Comparison of ENCODE assay signal across 18 cellular contexts in genomic region chr2:234451242-234451641, GRCh38. TPM values are rescaled to one million over a fixed set of nuclear protein-coding genes. Genes with fewer than 3 reads are reported as not detected.
DNase-seq lines count a peak whose midpoint lies in the region; ATAC-seq, FAIRE-seq and TF ChIP-seq lines count a peak whose summit lies in the region.
"Had no signal": no experiment of that assay in that cellular context is flagged by ENCODE, and none has a peak within 500 bp of the region (broad histone marks: within the 10 kb centered on the region; RNA-seq: fewer than 3 reads in every experiment).

No MANE protein-coding gene starts in this region.

- no peak for ATAC-seq in activated CD4-positive, alpha-beta T cell treated with anti-CD3 and anti-CD28 coated beads for 36 hours
- no peak for ATAC-seq in naive thymus-derived CD4-positive, alpha-beta T cell
- ATAC-seq in GM18498 (IDR thresholded peaks at IDR 0.05; ENCODE audit: unreplicated experiment) = no peak
- ATAC-seq: stimulated activated naive B cell treated with anti-CD40 and anti-IgM and Interleukin-4, amounts not matched to agents 10 μg/mL and 1 μg/mL and 100 μg/mL, for 72 hours had no signal

- H3K27me3 Mint-ChIP-seq in activated CD4-positive, alpha-beta T cell treated with anti-CD3 and anti-CD28 coated beads for 36 hours = no peaks in the 10 kb centered on the region
- H3K27me3 Mint-ChIP-seq in IgD-negative memory B cell (no peaks in the 10 kb centered on the region), astrocyte (ENCODE audit: low read depth, unreplicated experiment) (no peaks in the 10 kb centered on the region)
- H3K27me3 Mint-ChIP-seq in naive thymus-derived CD4-positive, alpha-beta T cell = no peaks in the 10 kb centered on the region
- H3K27me3 Mint-ChIP-seq: dendritic cell treated with granulocyte-macrophage colony-stimulating factor and Interleukin-4, amounts not matched to agents 40 ng/mL and 50 ng/mL, for 4 days; stimulated activated naive B cell treated with anti-CD40 and anti-IgM and Interleukin-4, amounts not matched to agents 10 μg/mL and 1 μg/mL and 100 μg/mL, for 72 hours had no signal

- peak overlapping the region; percentile 93 for H3K27ac Mint-ChIP-seq in activated CD4-positive, alpha-beta T cell treated with anti-CD3 and anti-CD28 coated beads for 36 hours
- H3K27ac Mint-ChIP-seq in IgD-negative memory B cell (peak overlapping the region in 2 of 3 donors; percentile 13 to 33), astrocyte (ENCODE audit: unreplicated experiment) (peak overlapping the region; percentile 99)
- H3K27ac Mint-ChIP-seq in naive thymus-derived CD4-positive, alpha-beta T cell = peak overlapping the region; percentile 90 to 100 (median 96)
- H3K27ac Mint-ChIP-seq: stimulated activated naive B cell treated with anti-CD40 and anti-IgM and Interleukin-4, amounts not matched to agents 10 μg/mL and 1 μg/mL and 100 μg/mL, for 72 hours had no signal

- POLR2A ChIA-PET in activated CD4-positive, alpha-beta T cell treated with anti-CD3 and anti-CD28 coated beads for 36 hours (lab: Charles Lee) = interaction anchor here (0.5 to 2.0 kb wide), 3 partner anchors 13 to 584 kb away, joined by 3 to 8 read pairs (median 6); partner anchors contain the start of gene ARL4C
- POLR2A ChIA-PET in naive thymus-derived CD4-positive, alpha-beta T cell (lab: Charles Lee) = interaction anchor here (0.6 to 27.5 kb wide), 16 partner anchors 9 to 161 kb away, joined by 3 to 643 read pairs (median 6); partner anchors contain the start of gene ARL4C

- peaks cover 53% of the 10 kb centered on the region for H3K4me1 ChIP-seq in astrocyte (ENCODE audit: insufficient read depth, low read length)
- H3K4me1 ChIP-seq in naive thymus-derived CD4-positive, alpha-beta T cell (ENCODE audit: control insufficient read depth in 2 of 2, insufficient read depth in 2 of 2, low read length in 2 of 2) = peaks cover 71 to 73% of the 10 kb centered on the region in 2 donors
- H3K4me1 ChIP-seq: sigmoid colon had no signal

- peaks cover 86% of the 10 kb centered on the region for H3K4me1 Mint-ChIP-seq in activated CD4-positive, alpha-beta T cell treated with anti-CD3 and anti-CD28 coated beads for 36 hours
- H3K4me1 Mint-ChIP-seq in IgD-negative memory B cell (peaks cover 34 to 54% (median 38%) of the 10 kb centered on the region in 3 donors), astrocyte (ENCODE audit: low read depth, unreplicated experiment) (peaks cover 59% of the 10 kb centered on the region)
- H3K4me1 Mint-ChIP-seq in naive thymus-derived CD4-positive, alpha-beta T cell = peaks cover 37 to 88% (median 84%) of the 10 kb centered on the region in 7 donors

- no peaks in the 10 kb centered on the region for H3K9me3 ChIP-seq in astrocyte (ENCODE audit: insufficient read depth, low read depth, low read length)
- no peaks in the 10 kb centered on the region for H3K9me3 ChIP-seq in naive thymus-derived CD4-positive, alpha-beta T cell (ENCODE audit: control insufficient read depth in 2 of 3, low read length in 3 of 3)
- H3K9me3 ChIP-seq: neutrophil, sigmoid colon, vagina had no signal

- no peak for DNase-seq in activated CD4-positive, alpha-beta T cell treated with anti-CD3 and anti-CD28 coated beads for 36 hours
- no peak for DNase-seq in activated CD4-positive, alpha-beta T cell treated with anti-CD3 and anti-CD28 coated beads for 4 hours
- DNase-seq in astrocyte (ENCODE audit: low read depth) (peak; percentile 51), NCI-H748 (lab: John Stamatoyannopoulos, UW; ENCODE audit: unreplicated experiment) (no peak), NCI-H2107 treated with DMSO at 0.1 percent for 48 hours (lab: John Stamatoyannopoulos, UW; ENCODE audit: unreplicated experiment) (no peak)
- peak in 1 of 9 donors; percentile 6 for DNase-seq in naive thymus-derived CD4-positive, alpha-beta T cell
- DNase-seq: NCI-H1930; NCI-H526 treated with DMSO at 0.1 percent for 48 hours; RPMI8226; sigmoid colon; stimulated activated naive B cell treated with anti-CD40 and anti-IgM and Interleukin-4, amounts not matched to agents 10 μg/mL and 1 μg/mL and 100 μg/mL, for 72 hours; T-helper 9 cell had no signal

- no peak for TF ChIP-seq CTCF in astrocyte (IDR thresholded peaks at IDR 0.05; ENCODE audit: insufficient read depth, low read depth, low read length)

- H4K20me1 ChIP-seq in astrocyte (ENCODE audit: insufficient read depth, low read length) = no peaks in the 10 kb centered on the region

- peak overlapping the region; percentile 98 for H3K27ac ChIP-seq in astrocyte (ENCODE audit: low read depth, low read length)
- peak overlapping the region; percentile 96 for H3K27ac ChIP-seq in naive thymus-derived CD4-positive, alpha-beta T cell (ENCODE audit: low read depth, low read length)
- H3K27ac ChIP-seq: neutrophil, sigmoid colon, vagina had no signal

- no peak overlapping the region for H3K4me3 ChIP-seq in astrocyte (ENCODE audit: insufficient read depth, low read depth, low read length)
- peak overlapping the region; percentile 71 for H3K4me3 ChIP-seq in naive thymus-derived CD4-positive, alpha-beta T cell (ENCODE audit: low read length)
- H3K4me3 ChIP-seq: lung, sigmoid colon, vagina had no signal

- H3K9ac ChIP-seq in astrocyte (ENCODE audit: low read length) = peak overlapping the region; percentile 74

- peaks cover 18% of the 10 kb centered on the region for H3K36me3 Mint-ChIP-seq in activated CD4-positive, alpha-beta T cell treated with anti-CD3 and anti-CD28 coated beads for 36 hours (ENCODE audit: low read depth)
- H3K36me3 Mint-ChIP-seq in IgD-negative memory B cell (peaks cover 5% of the 10 kb centered on the region), astrocyte (ENCODE audit: low read depth, unreplicated experiment) (peaks cover 2% of the 10 kb centered on the region)
- H3K36me3 Mint-ChIP-seq in naive thymus-derived CD4-positive, alpha-beta T cell = peaks cover 10 to 75% (median 49%) of the 10 kb centered on the region in 5 donors

- H3K4me3 Mint-ChIP-seq in activated CD4-positive, alpha-beta T cell treated with anti-CD3 and anti-CD28 coated beads for 36 hours = peak overlapping the region; percentile 79
- H3K4me3 Mint-ChIP-seq in IgD-negative memory B cell (no peak overlapping the region), astrocyte (ENCODE audit: unreplicated experiment) (no peak overlapping the region)
- peak overlapping the region; percentile 83 to 99 (median 91) for H3K4me3 Mint-ChIP-seq in naive thymus-derived CD4-positive, alpha-beta T cell
- H3K4me3 Mint-ChIP-seq: dendritic cell treated with granulocyte-macrophage colony-stimulating factor and Interleukin-4, amounts not matched to agents 40 ng/mL and 50 ng/mL, for 4 days; stimulated activated naive B cell treated with anti-CD40 and anti-IgM and Interleukin-4, amounts not matched to agents 10 μg/mL and 1 μg/mL and 100 μg/mL, for 72 hours had no signal

- H3K36me3 ChIP-seq in astrocyte (ENCODE audit: insufficient read depth, low read length) = no peaks in the 10 kb centered on the region
- no peaks in the 10 kb centered on the region for H3K36me3 ChIP-seq in naive thymus-derived CD4-positive, alpha-beta T cell (ENCODE audit: control insufficient read depth in 2 of 3, insufficient read depth in 3 of 3, low read length in 3 of 3)
- H3K36me3 ChIP-seq: neutrophil, sigmoid colon, vagina had no signal

- intact Hi-C loops in activated CD4-positive, alpha-beta T cell treated with anti-CD3 and anti-CD28 coated beads for 36 hours (cut with DNase I, micrococcal nuclease) = no loop called here
- intact Hi-C loops in naive thymus-derived CD4-positive, alpha-beta T cell (cut with micrococcal nuclease) = no loop called here

- H2AFZ ChIP-seq in astrocyte (ENCODE audit: low read depth, low read length) = no peak overlapping the region

- CTCF ChIA-PET in activated CD4-positive, alpha-beta T cell treated with anti-CD3 and anti-CD28 coated beads for 36 hours (lab: Charles Lee) = interaction anchor here (0.7 to 1.3 kb wide), 7 partner anchors 8 to 94 kb away, joined by 3 to 4 read pairs (median 3); partner anchors contain the start of gene ARL4C
- CTCF ChIA-PET in naive thymus-derived CD4-positive, alpha-beta T cell (lab: Charles Lee) = interaction anchor here (0.7 to 2.4 kb wide), 11 partner anchors 13 to 316 kb away, joined by 3 to 8 read pairs (median 4); no protein-coding TSS in a partner anchor

- no peak for FAIRE-seq in astrocyte (lab: Jason Lieb, UNC)

- no peaks in the 10 kb centered on the region for H3K27me3 ChIP-seq in astrocyte (ENCODE audit: insufficient read depth, low read length)
- H3K27me3 ChIP-seq in naive thymus-derived CD4-positive, alpha-beta T cell (ENCODE audit: control insufficient read depth in 2 of 2, insufficient read depth in 2 of 2, low read length in 2 of 2) = no peaks in the 10 kb centered on the region
- H3K27me3 ChIP-seq: neutrophil, sigmoid colon, vagina had no signal

- H3K9me3 Mint-ChIP-seq in activated CD4-positive, alpha-beta T cell treated with anti-CD3 and anti-CD28 coated beads for 36 hours (ENCODE audit: low read depth) = no peaks in the 10 kb centered on the region
- no peaks in the 10 kb centered on the region for H3K9me3 Mint-ChIP-seq in IgD-negative memory B cell
- H3K9me3 Mint-ChIP-seq in astrocyte (ENCODE audit: unreplicated experiment) = peaks cover 6% of the 10 kb centered on the region
- H3K9me3 Mint-ChIP-seq in naive thymus-derived CD4-positive, alpha-beta T cell = peaks cover 0 to 14% (median 3%) of the 10 kb centered on the region in 11 donors
- H3K9me3 Mint-ChIP-seq: dendritic cell treated with granulocyte-macrophage colony-stimulating factor and Interleukin-4, amounts not matched to agents 40 ng/mL and 50 ng/mL, for 4 days had no signal

- peak overlapping the region; percentile 74 for H3K4me2 ChIP-seq in astrocyte (ENCODE audit: low read length)

- H3K79me2 ChIP-seq in astrocyte (ENCODE audit: insufficient read depth, low read length) = no peaks in the 10 kb centered on the region

RNA-seq across cellular contexts. Expression of gene ARL4C, which starts 45.6 kb away (rescaled TPM):
- 10 to 100 TPM; 27.2 to 32.8 TPM for total RNA-seq in activated CD4-positive, alpha-beta T cell treated with anti-CD3 and anti-CD28 coated beads for 36 hours
- 20.6 TPM for polyA plus RNA-seq in IgD-negative memory B cell
- total RNA-seq in astrocyte = 59.3 and 70.7 TPM in 2 replicates
- total RNA-seq in naive thymus-derived CD4-positive, alpha-beta T cell = 100 to 1,000 TPM; 200 to 329 (median 290) TPM
- polyA plus RNA-seq in naive thymus-derived CD4-positive, alpha-beta T cell = 100 to 1,000 TPM in 1 of 2 donors, 10 to 100 TPM in 1; 90.6 to 115 TPM

Comparison
In these comparisons a context has a peak if more than half of its experiments do, and no peak if none do; other contexts are left out.
1. H3K27ac Mint-ChIP-seq: peak in every context shown above with its lines; median percentile 99 in astrocyte; 96 in naive thymus-derived CD4-positive, alpha-beta T cell; 93 in activated CD4-positive, alpha-beta T cell treated with anti-CD3 and anti-CD28 coated beads for 36 hours; 23 in IgD-negative memory B cell.
2. H3K4me3 Mint-ChIP-seq: peak in activated CD4-positive, alpha-beta T cell treated with anti-CD3 and anti-CD28 coated beads for 36 hours (single experiment) and naive thymus-derived CD4-positive, alpha-beta T cell (10 of 10); none in IgD-negative memory B cell (0 of 4) and astrocyte (single experiment).